14 cellular contexts compared by ENCODE assay signal in genomic region chr20:31814142-31814541, GRCh38. TPM values are rescaled to one million over a fixed set of nuclear protein-coding genes. Genes with fewer than 3 reads are reported as not detected.
DNase-seq lines count a peak whose midpoint lies in the region; ATAC-seq and TF ChIP-seq lines count a peak whose summit lies in the region.
"Not testable (repeated sequence)": the region's sequence is repeated elsewhere in the genome, so short reads cannot be mapped to it uniquely, and the experiment has no call there.
"Had no signal": no experiment of that assay in that cellular context is flagged by ENCODE, and none has a peak within 500 bp of the region (broad histone marks: within the 10 kb centered on the region; RNA-seq: fewer than 3 reads in every experiment).

No MANE protein-coding gene starts in this region.

- not testable (repeated sequence) for H3K4me3 ChIP-seq in ascending aorta; gastrocnemius medialis; thoracic aorta; tibial artery; aorta (ENCODE audit: low read length in 2 of 2)

- not testable (repeated sequence) for H3K9me3 ChIP-seq in ascending aorta; gastrocnemius medialis; thoracic aorta; tibial artery; aorta (ENCODE audit: control insufficient read depth, low read length)

- not testable (repeated sequence) for DNase-seq in ascending aorta (ENCODE audit: low spot score in 2 of 2); gastrocnemius medialis; thoracic aorta (ENCODE audit: low spot score); aorta
- DNase-seq in glutamatergic neuron (peak; percentile 11), mesenteric fat pad (ENCODE audit: low spot score) (peak; percentile 39), tibial artery (peak in 1 of 2 donors; percentile 74)

- TF ChIP-seq CTCF in ascending aorta (IDR thresholded peaks at IDR 0.05); glutamatergic neuron (IDR thresholded peaks at IDR 0.05; ENCODE audit: partially characterized antibody, unreplicated experiment); gastrocnemius medialis (IDR thresholded peaks at IDR 0.05 in 4 of 5, conservative IDR thresholded peaks at IDR 0.05 in 1 of 5); thoracic aorta (IDR thresholded peaks at IDR 0.05); tibial artery (IDR thresholded peaks at IDR 0.05): not testable (repeated sequence)

- H3K4me1 Mint-ChIP-seq in glutamatergic neuron (ENCODE audit: low read depth, unreplicated experiment), result peaks cover 18% of the 10 kb centered on the region

- not testable (repeated sequence) for TF ChIP-seq POLR2A in gastrocnemius medialis (IDR thresholded peaks at IDR 0.05)

- not testable (repeated sequence) for ATAC-seq in gastrocnemius medialis; thoracic aorta (ENCODE audit: insufficient number of reproducible peaks, low FRiP score, low read depth); aorta (ENCODE audit: low FRiP score)

- H3K27me3 ChIP-seq in ascending aorta; gastrocnemius medialis; thoracic aorta (replicated peaks; ENCODE audit: insufficient read depth); tibial artery; aorta (ENCODE audit: control insufficient read depth in 1 of 2, insufficient read depth in 2 of 2, low read length in 1 of 2): not testable (repeated sequence)

- not testable (repeated sequence) for H3K27ac Mint-ChIP-seq in glutamatergic neuron (ENCODE audit: unreplicated experiment)

- intact Hi-C loops in ascending aorta (cut with DNase I) (loop anchor here (5.0 kb wide), 1 partner anchor 252 kb away; no protein-coding TSS in a partner anchor), tibial artery (cut with DNase I; ENCODE audit: low total_unique reads) (loop anchor here (10.0 kb wide), 1 partner anchor 69 kb away; no protein-coding TSS in a partner anchor)
- intact Hi-C loops in gastrocnemius medialis (cut with DNase I; ENCODE audit: low total_unique reads); aorta (cut with DNase I): not testable (repeated sequence)

- H3K27me3 Mint-ChIP-seq in glutamatergic neuron (ENCODE audit: unreplicated experiment), result not testable (repeated sequence)

- H3K4me1 ChIP-seq in ascending aorta, result peaks cover 37 to 67% of the 10 kb centered on the region in 2 donors
- H3K4me1 ChIP-seq in gastrocnemius medialis, result peaks cover 74 to 82% of the 10 kb centered on the region in 2 donors
- H3K4me1 ChIP-seq in thoracic aorta (ENCODE audit: control insufficient read depth in 1 of 2, low read depth in 2 of 2), result peaks cover 45 to 78% of the 10 kb centered on the region in 2 donors
- peaks cover 0 to 84% (median 65%) of the 10 kb centered on the region in 4 donors for H3K4me1 ChIP-seq in tibial artery
- H3K4me1 ChIP-seq in aorta (ENCODE audit: control insufficient read depth in 1 of 2, insufficient read depth in 2 of 2, low read length in 2 of 2), result not testable (repeated sequence)

- H3K9me3 Mint-ChIP-seq in glutamatergic neuron (ENCODE audit: unreplicated experiment), result not testable (repeated sequence)

- in situ Hi-C loops in gastrocnemius medialis (cut with MboI; ENCODE audit: low sequenced_read_pairs in 4 of 4), result loop anchor here in 2 of 4 donors (10.0 to 25.0 kb wide), 2 partner anchors 69 to 152 kb away; no protein-coding TSS in a partner anchor

- H3K4me3 Mint-ChIP-seq in glutamatergic neuron (ENCODE audit: unreplicated experiment), result not testable (repeated sequence)

- not testable (repeated sequence) for H3K36me3 Mint-ChIP-seq in glutamatergic neuron (ENCODE audit: unreplicated experiment)

- H3K36me3 ChIP-seq in ascending aorta; gastrocnemius medialis; thoracic aorta; tibial artery; aorta (ENCODE audit: control insufficient read depth in 1 of 2, insufficient read depth in 2 of 2, low read length in 1 of 2): not testable (repeated sequence)

- peak overlapping the region; percentile 88 to 91 for H3K27ac ChIP-seq in ascending aorta
- peak overlapping the region; percentile 87 to 95 (median 93) for H3K27ac ChIP-seq in gastrocnemius medialis
- peak overlapping the region; percentile 88 to 92 for H3K27ac ChIP-seq in thoracic aorta
- peak overlapping the region; percentile 83 to 87 for H3K27ac ChIP-seq in tibial artery
- H3K27ac ChIP-seq in aorta (ENCODE audit: low read depth in 1 of 2, low read length in 2 of 2), result peak overlapping the region; percentile 2 to 44

- WGBS in aorta, 2 donors, result 26 to 29% methylated on average over 7 of the region's 7 CpGs

RNA-seq across cellular contexts. Expression of gene MYLK2, which starts 5.0 kb away (rescaled TPM):
- total RNA-seq in ascending aorta (not detected), glutamatergic neuron (ENCODE audit: unreplicated experiment) (0.69 TPM), mesenteric fat pad (not detected), gastrocnemius medialis (100 to 1,000 TPM in 2 of 4 donors, 10 to 100 TPM in 2; 17.2 to 255 (median 88.4) TPM), thoracic aorta (not detected), aorta (under 1 TPM in 1 of 2 donors, not detected in 1; 0.30 TPM)
- 1 to 10 TPM in 1 of 2 donors, not detected in 1; 8.1 TPM for polyA plus RNA-seq in aorta
- total RNA-seq: CD4-positive, alpha-beta memory T cell; CD4-positive, CD25-positive, alpha-beta regulatory T cell had no signal
- polyA plus RNA-seq: AG04450; CD14-positive monocyte; CD4-positive, alpha-beta memory T cell; CD4-positive, CD25-positive, alpha-beta regulatory T cell; CD8-positive, alpha-beta memory T cell had no signal

RNA-seq across cellular contexts. Expression of gene FOXS1, which starts 31.3 kb away (rescaled TPM):
- total RNA-seq in ascending aorta (21.8 TPM), glutamatergic neuron (ENCODE audit: unreplicated experiment) (not detected), mesenteric fat pad (not detected), gastrocnemius medialis (under 1 TPM in 1 of 4 donors, not detected in 3; 0.33 TPM), thoracic aorta (10 to 100 TPM; 13.9 to 44.5 TPM), aorta (10 to 100 TPM in 1 of 2 donors, 1 to 10 TPM in 1; 10.0 to 20.2 TPM)
- polyA plus RNA-seq in aorta, result 10 to 100 TPM; 11.4 to 76.4 TPM
- total RNA-seq: A673; CD4-positive, alpha-beta memory T cell; CD4-positive, CD25-positive, alpha-beta regulatory T cell; CD8-positive, alpha-beta memory T cell; GM12878 had no signal
- polyA plus RNA-seq: AG04450; CD14-positive monocyte; CD4-positive, alpha-beta memory T cell; CD4-positive, CD25-positive, alpha-beta regulatory T cell; CD8-positive, alpha-beta memory T cell; GM12878 had no signal

RNA-seq across cellular contexts. Expression of gene DUSP15, which starts 56.2 kb away (rescaled TPM):
- total RNA-seq in ascending aorta, result 13.0 TPM
- total RNA-seq in glutamatergic neuron (ENCODE audit: unreplicated experiment), result 19.3 TPM
- total RNA-seq in mesenteric fat pad, result 0.77 TPM
- total RNA-seq in gastrocnemius medialis, result 1 to 10 TPM in 1 of 4 donors, not detected in 3; 1.1 TPM
- 1 to 10 TPM; 3.9 to 5.6 TPM for total RNA-seq in thoracic aorta
- total RNA-seq in aorta, result 1 to 10 TPM; 2.4 to 4.7 TPM
- 10 to 100 TPM in 1 of 2 donors, 1 to 10 TPM in 1; 2.6 to 31.7 TPM for polyA plus RNA-seq in aorta
- total RNA-seq: A673; CD4-positive, alpha-beta memory T cell; CD4-positive, CD25-positive, alpha-beta regulatory T cell; CD8-positive, alpha-beta memory T cell had no signal
- polyA plus RNA-seq: AG04450; CD14-positive monocyte; CD4-positive, alpha-beta memory T cell; CD4-positive, CD25-positive, alpha-beta regulatory T cell; CD8-positive, alpha-beta memory T cell had no signal

RNA-seq across cellular contexts. Expression of gene TTLL9, which starts 56.3 kb away (rescaled TPM):
- total RNA-seq in ascending aorta (not detected), glutamatergic neuron (ENCODE audit: unreplicated experiment) (1.5 TPM), mesenteric fat pad (0.13 TPM), gastrocnemius medialis (not detected), thoracic aorta (not detected), aorta (under 1 TPM; 0.19 to 0.81 TPM)
- under 1 TPM in 1 of 2 donors, not detected in 1; 0.61 TPM for polyA plus RNA-seq in aorta
- total RNA-seq: A673; CD4-positive, alpha-beta memory T cell; CD4-positive, CD25-positive, alpha-beta regulatory T cell; CD8-positive, alpha-beta memory T cell had no signal
- polyA plus RNA-seq: AG04450; CD14-positive monocyte; CD4-positive, CD25-positive, alpha-beta regulatory T cell; CD8-positive, alpha-beta memory T cell had no signal

Comparison
In these comparisons a context has a peak if more than half of its experiments do, and no peak if none do; other contexts are left out.
1. H3K27ac ChIP-seq: peak in every context shown above with its lines; median percentile 93 in gastrocnemius medialis; 90 in thoracic aorta; 90 in ascending aorta; 85 in tibial artery; 23 in aorta.
2. RNA of gene MYLK2, which starts 5.0 kb away (total RNA-seq): 17.2 to 255 TPM in gastrocnemius medialis; 0.69 TPM in glutamatergic neuron (single experiment), 0.30 TPM in aorta, not detected in ascending aorta (single experiment), not detected in mesenteric fat pad (single experiment) and not detected in thoracic aorta; every median in the first group is over 10 times any median in the second.